22 cellular contexts compared by ENCODE assay signal in the genomic region with DNA sequence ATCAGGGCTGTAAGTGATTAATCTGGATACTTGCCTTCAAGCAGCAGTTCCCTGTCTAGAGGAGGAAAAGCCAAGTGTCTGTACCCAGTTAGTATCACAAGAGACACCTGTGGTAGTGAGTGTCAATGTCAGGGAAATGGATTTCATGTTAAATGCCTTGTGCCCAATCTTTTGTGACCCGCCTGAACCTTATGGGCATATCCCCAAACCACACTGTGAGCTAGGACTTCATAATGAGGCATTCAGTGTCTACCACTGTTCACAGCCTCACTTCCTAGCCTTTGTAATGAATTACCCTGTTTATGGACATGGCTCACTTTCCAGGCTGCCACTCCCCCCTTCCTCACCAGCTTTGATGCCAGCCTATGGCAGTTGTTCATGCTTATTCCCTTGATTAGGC.
A peak's percentile ranks its signal among the peaks of the same experiment; 100 is the strongest.
DNase-seq lines count a peak whose midpoint lies in the region; ATAC-seq and TF ChIP-seq lines count a peak whose summit lies in the region.
"Had no signal": no experiment of that assay in that cellular context is flagged by ENCODE, and none has a peak within 500 bp of the region (broad histone marks: within the 10 kb centered on the region; RNA-seq: fewer than 3 reads in every experiment).

No MANE protein-coding gene starts in this region.

- CTCF ChIA-PET in HEK293T (lab: Yijun Ruan, JAX) = no interaction called here

- no peaks in the 10 kb centered on the region for H3K36me3 Mint-ChIP-seq in nephron progenitor cell (ENCODE audit: low read depth)

- DNase-seq in Ammon's horn (ENCODE audit: low spot score) (peak; percentile 63), SK-N-MC (ENCODE audit: low read depth, low spot score) (no peak), glomerular visceral epithelial cell (ENCODE audit: extremely low spot score) (peak; percentile 28), nephron progenitor cell (no peak), GM20000 (ENCODE audit: low spot score) (no peak), A172 (ENCODE audit: low spot score) (no peak), HEK293T (ENCODE audit: extremely low spot score) (no peak)
- DNase-seq: ACHN; activated CD4-positive, CD25-positive, alpha-beta regulatory T cell treated with anti-CD3 and anti-CD28 coated beads, Interleukin-2, amount 50 U/mL, for 72 hours; activated CD8-positive, alpha-beta T cell treated with anti-CD3 and anti-CD28 coated beads, Interleukin-2, amount 10 ng/mL, durations not matched to agents 7 days and 5 days; activated naive CD4-positive, alpha-beta T cell treated with anti-CD3 and anti-CD28 coated beads for 36 hours; activated T-cell treated with anti-CD3 and anti-CD28 coated beads, Interleukin-2, amount 50 U/mL, for 4 hours; heart right ventricle; NCI-H1694; NCI-H446; ovary; right lobe of liver; RPMI8226 had no signal

- no peaks in the 10 kb centered on the region for H3K27me3 Mint-ChIP-seq in nephron progenitor cell (ENCODE audit: low read depth, poor library complexity)
- H3K27me3 Mint-ChIP-seq: stimulated activated memory B cell treated with anti-CD40 and anti-IgM and Interleukin-4, amounts not matched to agents 10 μg/mL and 1 μg/mL and 100 μg/mL, for 72 hours had no signal

- peak overlapping the region; percentile 7; the same call in 1 of the 2 replicates for H3K27ac ChIP-seq in SK-N-MC
- H3K27ac ChIP-seq: heart right ventricle, ovary, right lobe of liver had no signal

- no peak overlapping the region for H3K9ac ChIP-seq in SK-N-MC (ENCODE audit: insufficient read length)

- H3K4me3 ChIP-seq in SK-N-MC = no peak overlapping the region
- H3K4me3 ChIP-seq: heart right ventricle, K562, ovary, right lobe of liver had no signal

- H3K4me1 Mint-ChIP-seq in nephron progenitor cell = peaks cover 51% of the 10 kb centered on the region

- peak overlapping the region; percentile 81 for H3K27ac Mint-ChIP-seq in nephron progenitor cell
- H3K27ac Mint-ChIP-seq: activated CD8-positive, alpha-beta T cell treated with anti-CD3 and anti-CD28 coated beads, Interleukin-2, amount 10 ng/mL, durations not matched to agents 7 days and 5 days; activated naive CD4-positive, alpha-beta T cell treated with anti-CD3 and anti-CD28 coated beads for 36 hours; endodermal cell; stimulated activated memory B cell treated with anti-CD40 and anti-IgM and Interleukin-4, amounts not matched to agents 10 μg/mL and 1 μg/mL and 100 μg/mL, for 72 hours had no signal

- ATAC-seq in GM18498 (IDR thresholded peaks at IDR 0.05; ENCODE audit: unreplicated experiment) = no peak
- ATAC-seq: activated CD8-positive, alpha-beta T cell treated with anti-CD3 and anti-CD28 coated beads, Interleukin-2, amount 10 ng/mL, durations not matched to agents 7 days and 5 days; activated T-cell treated with anti-CD3 and anti-CD28 coated beads, Interleukin-2, amount 50 U/mL, for 4 hours; K562; right lobe of liver; stimulated activated memory B cell treated with anti-CD40 and anti-IgM and Interleukin-4, amounts not matched to agents 10 μg/mL and 1 μg/mL and 100 μg/mL, for 72 hours had no signal

- no peak for TF ChIP-seq CTCF in nephron progenitor cell (IDR thresholded peaks at IDR 0.05)
- TF ChIP-seq CTCF in GM20000 (IDR thresholded peaks at IDR 0.05; ENCODE audit: extremely low read depth, missing control alignments) = no peak

- POLR2A ChIA-PET in HEK293T (lab: Yijun Ruan, JAX) = no interaction called here

- H3K9me3 ChIP-seq in SK-N-MC (ENCODE audit: low read depth, low read length) = no peaks in the 10 kb centered on the region
- H3K9me3 ChIP-seq: heart right ventricle, ovary, right lobe of liver had no signal

- H3K36me3 ChIP-seq in SK-N-MC (ENCODE audit: insufficient read depth, low read length) = no peaks in the 10 kb centered on the region
- H3K36me3 ChIP-seq: heart right ventricle, ovary, right lobe of liver had no signal

- H3K9me3 Mint-ChIP-seq in nephron progenitor cell = no peaks in the 10 kb centered on the region
- H3K9me3 Mint-ChIP-seq: activated naive CD4-positive, alpha-beta T cell treated with anti-CD3 and anti-CD28 coated beads for 36 hours; activated T-cell treated with anti-CD3 and anti-CD28 coated beads, Interleukin-2, amount 50 U/mL, for 4 hours; endodermal cell; stimulated activated memory B cell treated with anti-CD40 and anti-IgM and Interleukin-4, amounts not matched to agents 10 μg/mL and 1 μg/mL and 100 μg/mL, for 72 hours had no signal

- H3K4me3 Mint-ChIP-seq in nephron progenitor cell = no peak overlapping the region
- H3K4me3 Mint-ChIP-seq: activated CD8-positive, alpha-beta T cell treated with anti-CD3 and anti-CD28 coated beads, Interleukin-2, amount 10 ng/mL, durations not matched to agents 7 days and 5 days; activated naive CD4-positive, alpha-beta T cell treated with anti-CD3 and anti-CD28 coated beads for 36 hours; activated T-cell treated with anti-CD3 and anti-CD28 coated beads, Interleukin-2, amount 50 U/mL, for 4 hours; endodermal cell; stimulated activated memory B cell treated with anti-CD40 and anti-IgM and Interleukin-4, amounts not matched to agents 10 μg/mL and 1 μg/mL and 100 μg/mL, for 72 hours had no signal

TF ChIP-seq in HEK293T, 16 proteins besides CTCF, POLR2A, EP300 and RAD21:
- TF ChIP-seq L3MBTL2 (conservative IDR thresholded peaks at IDR 0.05) = no peak
- no peak for TF ChIP-seq SP1 (IDR thresholded peaks at IDR 0.05)
- no peak for TF ChIP-seq FOXA1 (IDR thresholded peaks at IDR 0.05)
- TF ChIP-seq FOXK2 (IDR thresholded peaks at IDR 0.05) = no peak
- TF ChIP-seq, protein P1, sequence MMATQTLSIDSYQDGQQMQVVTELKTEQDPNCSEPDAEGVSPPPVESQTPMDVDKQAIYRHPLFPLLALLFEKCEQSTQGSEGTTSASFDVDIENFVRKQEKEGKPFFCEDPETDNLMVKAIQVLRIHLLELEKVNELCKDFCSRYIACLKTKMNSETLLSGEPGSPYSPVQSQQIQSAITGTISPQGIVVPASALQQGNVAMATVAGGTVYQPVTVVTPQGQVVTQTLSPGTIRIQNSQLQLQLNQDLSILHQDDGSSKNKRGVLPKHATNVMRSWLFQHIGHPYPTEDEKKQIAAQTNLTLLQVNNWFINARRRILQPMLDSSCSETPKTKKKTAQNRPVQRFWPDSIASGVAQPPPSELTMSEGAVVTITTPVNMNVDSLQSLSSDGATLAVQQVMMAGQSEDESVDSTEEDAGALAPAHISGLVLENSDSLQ (IDR thresholded peaks at IDR 0.05) = no peak
- TF ChIP-seq CTBP1 (IDR thresholded peaks at IDR 0.05; ENCODE audit: borderline replicate concordance) = no peak
- no peak for TF ChIP-seq ELF4 (IDR thresholded peaks at IDR 0.05)
- no peak for TF ChIP-seq BHLHE40 (IDR thresholded peaks at IDR 0.05; ENCODE audit: borderline replicate concordance)
- no peak for TF ChIP-seq TARDBP (IDR thresholded peaks at IDR 0.05)
- no peak for TF ChIP-seq FOXM1 (IDR thresholded peaks at IDR 0.05; ENCODE audit: borderline replicate concordance)
- no peak for TF ChIP-seq NFRKB (IDR thresholded peaks at IDR 0.05)
- TF ChIP-seq HDGF (IDR thresholded peaks at IDR 0.05; ENCODE audit: borderline replicate concordance) = no peak
- no peak for TF ChIP-seq ARNT (IDR thresholded peaks at IDR 0.05)
- TF ChIP-seq LEF1 (IDR thresholded peaks at IDR 0.05; ENCODE audit: borderline replicate concordance) = no peak
- TF ChIP-seq SUZ12 (IDR thresholded peaks at IDR 0.05) = no peak
- no peak for TF ChIP-seq ZNF384 (IDR thresholded peaks at IDR 0.05)

Comparison
In these comparisons a context has a peak if more than half of its experiments do, and no peak if none do; other contexts are left out.
1. DNase-seq: peak in Ammon's horn (single experiment) and glomerular visceral epithelial cell (single experiment); none in SK-N-MC (single experiment), nephron progenitor cell (single experiment), GM20000 (single experiment), A172 (single experiment) and HEK293T (single experiment).